In genomic region chr16:75181630-75182029, GRCh38 we compare ENCODE assay signal across 1 cellular context.
A peak's percentile ranks its signal among the peaks of the same experiment; 100 is the strongest.
TF ChIP-seq lines count a peak whose summit lies in the region.

No MANE protein-coding gene starts in this region.

TF ChIP-seq in GM12878, 131 proteins besides CTCF, POLR2A, EP300 and RAD21:
- TF ChIP-seq ATF7 (IDR thresholded peaks at IDR 0.05; ENCODE audit: low read depth) (no peak), TCF3 (IDR thresholded peaks at IDR 0.05; ENCODE audit: borderline replicate concordance, insufficient read depth, low read depth, low read length) (no peak), SPI1 (IDR thresholded peaks at IDR 0.05; ENCODE audit: borderline replicate concordance, insufficient read depth, low read depth, low read length) (peak; percentile 43; the same call in 1 of the 2 replicates)
TF ChIP-seq in GM12878: peak in this region for 1.
